In genomic region chr6:28589234-28589951, GRCh38 we compare ENCODE assay signal across 8 cellular contexts.
A peak's percentile ranks its signal among the peaks of the same experiment; 100 is the strongest.
DNase-seq lines count a peak whose midpoint lies in the region; ATAC-seq lines count a peak whose summit lies in the region.

No MANE protein-coding gene starts in this region.

- peaks cover 16% of the 10 kb centered on the region for H3K27me3 ChIP-seq in iPS-18a (ENCODE audit: control insufficient read depth, insufficient read depth, low read length)

- peak overlapping the region; percentile 44 for H3K9ac ChIP-seq in iPS-18a (ENCODE audit: low read length)

- ATAC-seq in HG02678 (IDR thresholded peaks at IDR 0.05; ENCODE audit: unreplicated experiment) (peak; percentile 40), HG02623 (IDR thresholded peaks at IDR 0.05; ENCODE audit: unreplicated experiment) (no peak)
- ATAC-seq in activated naive CD8-positive, alpha-beta T cell treated with anti-CD3 and anti-CD28 coated beads, Interleukin-2, amount 50 U/mL, for 24 hours: peak; percentile 75

- H3K4me3 ChIP-seq in iPS-18a (ENCODE audit: low read length): peak overlapping the region; percentile 80

- H3K27ac Mint-ChIP-seq in activated naive CD8-positive, alpha-beta T cell treated with anti-CD3 and anti-CD28 coated beads, Interleukin-2, amount 50 U/mL, for 24 hours: peak overlapping the region; percentile 60

- H3K9me3 ChIP-seq in iPS-18a (ENCODE audit: control insufficient read depth, low read depth, low read length): no peaks in the 10 kb centered on the region

- peaks cover 14% of the 10 kb centered on the region for H3K9me3 Mint-ChIP-seq in activated naive CD8-positive, alpha-beta T cell treated with anti-CD3 and anti-CD28 coated beads, Interleukin-2, amount 50 U/mL, for 24 hours

- peaks cover 8% of the 10 kb centered on the region for H3K36me3 Mint-ChIP-seq in activated naive CD8-positive, alpha-beta T cell treated with anti-CD3 and anti-CD28 coated beads, Interleukin-2, amount 50 U/mL, for 24 hours (ENCODE audit: low read depth)

- DNase-seq in DMS53 (lab: John Stamatoyannopoulos, UW) (peak; percentile 43), DMS53 treated with DMSO at 0.1 percent for 48 hours (lab: John Stamatoyannopoulos, UW; ENCODE audit: unreplicated experiment) (no peak), NCI-H69 (lab: John Stamatoyannopoulos, UW) (peak; percentile 93)
- DNase-seq in activated naive CD8-positive, alpha-beta T cell treated with anti-CD3 and anti-CD28 coated beads, Interleukin-2, amount 50 U/mL, for 24 hours: peak; percentile 67
- DNase-seq in stimulated activated CD4-positive, alpha-beta T cell treated with anti-CD3 and anti-CD28 coated beads, TNF-alpha, amount 100 ng/mL, for 48 hours (ENCODE audit: low read depth in 3 of 3): peak in 2 of 3 donors; percentile 32 to 50

- peaks cover 77% of the 10 kb centered on the region for H3K27me3 Mint-ChIP-seq in activated naive CD8-positive, alpha-beta T cell treated with anti-CD3 and anti-CD28 coated beads, Interleukin-2, amount 50 U/mL, for 24 hours

- H3K36me3 ChIP-seq in iPS-18a (ENCODE audit: control insufficient read depth, low read depth, low read length): no peaks in the 10 kb centered on the region

- H3K4me1 Mint-ChIP-seq in activated naive CD8-positive, alpha-beta T cell treated with anti-CD3 and anti-CD28 coated beads, Interleukin-2, amount 50 U/mL, for 24 hours: peaks cover 34% of the 10 kb centered on the region

- H3K27ac ChIP-seq in iPS-18a (ENCODE audit: low read length): no peak overlapping the region

- peak overlapping the region; percentile 63 for H3K4me3 Mint-ChIP-seq in activated naive CD8-positive, alpha-beta T cell treated with anti-CD3 and anti-CD28 coated beads, Interleukin-2, amount 50 U/mL, for 24 hours

- H3K4me1 ChIP-seq in iPS-18a (ENCODE audit: control insufficient read depth, low read depth, low read length): peaks cover 9% of the 10 kb centered on the region
